Comparison of ENCODE assay signal across 8 cellular contexts in the genomic region with DNA sequence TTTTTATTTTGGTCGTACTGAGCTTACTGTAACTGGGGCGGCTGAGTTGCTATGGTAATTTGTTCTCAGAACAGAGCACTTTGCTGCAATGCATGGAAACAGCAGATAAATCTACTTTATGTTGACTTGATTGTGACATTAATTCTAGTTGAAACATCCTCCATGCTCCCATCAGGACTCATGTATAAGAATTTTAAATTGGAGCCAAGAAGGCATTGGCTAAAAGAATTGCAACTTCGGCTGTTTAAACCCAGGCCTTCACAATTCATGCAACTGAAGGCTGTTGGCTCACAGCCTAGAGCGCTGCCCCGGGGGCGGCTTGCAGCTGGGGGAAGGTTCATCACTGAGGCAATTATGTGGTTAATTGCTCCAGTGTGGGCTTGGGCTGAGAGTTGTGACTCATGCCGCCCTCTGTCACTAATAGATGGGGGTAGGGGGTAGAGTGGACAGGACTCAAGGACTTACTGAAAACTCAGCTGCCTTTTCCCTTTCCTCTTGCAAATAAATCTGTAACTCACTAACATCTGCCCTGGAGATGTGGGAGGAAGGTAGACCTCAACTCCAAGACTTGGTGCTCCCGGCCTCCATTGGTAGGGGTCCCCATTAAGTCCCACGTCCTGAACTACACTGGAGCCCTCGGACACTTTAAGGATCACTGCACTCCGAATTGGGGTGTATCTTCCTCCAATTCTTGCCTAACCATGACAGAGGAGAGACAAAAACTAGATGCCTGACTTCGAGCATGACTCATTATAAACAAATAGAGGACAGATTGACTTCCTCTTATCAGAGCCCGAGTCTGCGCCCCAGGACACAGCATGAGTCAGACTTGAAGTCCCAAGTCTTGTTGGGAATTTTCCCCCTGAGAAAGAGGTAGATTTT. TPM values are rescaled to one million over a fixed set of nuclear protein-coding genes. Genes with fewer than 3 reads are reported as not detected.
DNase-seq lines count a peak whose midpoint lies in the region; ATAC-seq and TF ChIP-seq lines count a peak whose summit lies in the region.

No MANE protein-coding gene starts in this region.

- H3K4me1 ChIP-seq in OCI-LY7 (ENCODE audit: insufficient read depth, low read length, poor library complexity, severe bottlenecking), result no peaks in the 10 kb centered on the region
- H3K4me1 ChIP-seq in stomach smooth muscle (ENCODE audit: control insufficient read depth, insufficient read depth, low read length), result peaks cover 14% of the 10 kb centered on the region

- CTCF ChIA-PET in OCI-LY7 (lab: Charles Lee; ENCODE audit: unreplicated experiment), result no interaction called here

- peak overlapping the region; percentile 27; the same call in 1 of the 2 replicates for H2AFZ ChIP-seq in OCI-LY7 (ENCODE audit: low read length)

- intact Hi-C loops in OCI-LY7 (cut with micrococcal nuclease; ENCODE audit: unreplicated experiment), result no loop called here

- DNase-seq in ELF-1 (ENCODE audit: low read depth, low spot score), result peak; percentile 89
- DNase-seq in OCI-LY7 (ENCODE audit: low spot score), result no peak
- peak; percentile 90 to 91 for DNase-seq in cardiac fibroblast (ENCODE audit: low read depth in 2 of 2)
- no peak for DNase-seq in left lobe of liver (ENCODE audit: low spot score)
- no peak for DNase-seq in KG1 (lab: John Stamatoyannopoulos, UW)

- H3K9ac ChIP-seq in stomach smooth muscle (ENCODE audit: low read length in 2 of 2), result peak overlapping the region in 1 of 2 donors; percentile 57

- ATAC-seq in GM19467 (IDR thresholded peaks at IDR 0.05; ENCODE audit: unreplicated experiment) (peak; percentile 70), HG03565 (IDR thresholded peaks at IDR 0.05; ENCODE audit: unreplicated experiment) (peak; percentile 57), left lobe of liver (peak; percentile 78)

- H3K9me3 ChIP-seq in OCI-LY7 (ENCODE audit: low read length) (no peaks in the 10 kb centered on the region), stomach smooth muscle (ENCODE audit: control insufficient read depth in 2 of 2, low read length in 2 of 2) (no peaks in the 10 kb centered on the region)

- no peak for TF ChIP-seq CTCF in OCI-LY7 (conservative IDR thresholded peaks at IDR 0.05; ENCODE audit: low read length)
- no peak for TF ChIP-seq CTCF in cardiac fibroblast (IDR thresholded peaks at IDR 0.05; ENCODE audit: low read depth, low read length)

- H3K27me3 ChIP-seq in stomach smooth muscle (ENCODE audit: control insufficient read depth in 1 of 2, insufficient read depth in 2 of 2, low read length in 2 of 2), result no peaks in the 10 kb centered on the region

- peak overlapping the region; percentile 41; the same call in 1 of the 2 replicates for H3K4me2 ChIP-seq in OCI-LY7 (ENCODE audit: low read length)

- no peaks in the 10 kb centered on the region for H3K9me2 ChIP-seq in OCI-LY7 (ENCODE audit: insufficient read depth, low read length)

- no peaks in the 10 kb centered on the region for H3K79me2 ChIP-seq in OCI-LY7 (ENCODE audit: insufficient read depth, low read depth, low read length)

- H3K27ac ChIP-seq in OCI-LY7 (ENCODE audit: low read depth, low read length, poor library complexity, severe bottlenecking) (no peak overlapping the region), stomach smooth muscle (ENCODE audit: low read length) (peak overlapping the region; percentile 53)

- H3K4me3 ChIP-seq in OCI-LY7 (ENCODE audit: low read depth, low read length, poor library complexity, severe bottlenecking) (no peak overlapping the region), cardiac fibroblast (replicated peaks in 1 of 2; ENCODE audit: low read depth in 2 of 2, low read length in 2 of 2) (peak overlapping the region; percentile 13 to 35), stomach smooth muscle (ENCODE audit: low read length in 2 of 2) (peak overlapping the region; percentile 38 to 41)

- POLR2A ChIA-PET in OCI-LY7 (lab: Charles Lee), result interaction anchor here (0.6 kb wide), 1 partner anchor 19 kb away, joined by 3 read pairs; no protein-coding TSS in a partner anchor

- H3K36me3 ChIP-seq in OCI-LY7 (ENCODE audit: insufficient read depth, low read length) (no peaks in the 10 kb centered on the region), stomach smooth muscle (ENCODE audit: control insufficient read depth in 2 of 2, insufficient read depth in 2 of 2, low read length in 2 of 2) (no peaks in the 10 kb centered on the region)

- BruUV-seq in OCI-LY7 (replicated peaks; lab: Mats Ljungman, UMichigan), result no TSS peak

- H4K20me1 ChIP-seq in OCI-LY7 (ENCODE audit: insufficient read depth, low read length), result no peaks in the 10 kb centered on the region

RNA-seq across cellular contexts. Expression of a gene that starts 37.5 kb away (rescaled TPM):
- 7.3 TPM in 2 replicates for total RNA-seq in OCI-LY7 (2014; rRNA removed; shearing (Covaris generic))
- total RNA-seq in OCI-LY7 (2022) (20.8 and 21.6 TPM in 2 replicates), left lobe of liver (5.2 TPM)

Comparison
In these comparisons a context has a peak if more than half of its experiments do, and no peak if none do; other contexts are left out.
1. DNase-seq: peak in ELF-1 (single experiment) and cardiac fibroblast (2 of 2); none in OCI-LY7 (single experiment), left lobe of liver (single experiment) and KG1 (single experiment).
2. Peak in every context shown above with its lines, with median percentiles within 50 percentile points of each other: ATAC-seq.